17 cellular contexts compared by ENCODE assay signal in the genomic region with DNA sequence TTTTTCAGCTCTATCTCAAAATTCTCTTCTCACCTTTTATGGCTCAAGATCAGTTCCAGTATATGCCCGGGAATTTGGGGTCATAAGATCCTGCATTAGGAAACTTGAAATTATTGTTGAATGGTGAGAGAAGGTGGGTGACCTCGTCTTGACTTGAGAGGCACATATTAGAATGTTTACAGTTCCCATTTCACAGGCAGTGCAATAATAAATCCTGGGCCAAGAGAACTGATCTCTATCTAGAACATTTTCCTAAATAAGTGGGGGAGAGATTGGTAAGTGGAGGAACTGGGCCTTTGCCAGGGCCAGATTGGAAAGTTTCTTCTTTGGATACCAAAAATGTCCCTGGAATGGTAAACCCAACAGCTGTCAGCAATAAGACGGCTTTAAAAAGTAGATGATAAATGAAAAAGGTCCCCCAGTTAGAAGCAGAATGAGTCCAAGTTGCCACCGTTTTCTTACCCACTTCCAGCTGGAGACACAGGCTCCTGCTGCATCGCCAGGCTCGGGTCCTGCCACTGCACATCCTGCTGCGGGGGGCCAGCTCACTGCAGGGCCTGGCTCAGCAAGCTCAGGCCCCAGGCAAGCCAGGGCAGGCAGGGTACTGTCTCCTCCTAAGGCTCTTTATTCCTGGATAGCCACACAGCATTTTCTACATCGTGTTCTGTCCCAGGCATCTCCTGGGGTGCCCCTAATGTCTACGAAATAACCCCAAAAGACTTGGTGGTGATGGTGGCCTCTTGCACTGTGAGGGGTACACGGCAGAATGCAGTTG.
A peak's percentile ranks its signal among the peaks of the same experiment; 100 is the strongest.
DNase-seq lines count a peak whose midpoint lies in the region; ATAC-seq and TF ChIP-seq lines count a peak whose summit lies in the region.
"Had no signal": no experiment of that assay in that cellular context is flagged by ENCODE, and none has a peak within 500 bp of the region (broad histone marks: within the 10 kb centered on the region; RNA-seq: fewer than 3 reads in every experiment).

No MANE protein-coding gene starts in this region.

- in situ Hi-C loops in gastrocnemius medialis (cut with MboI; ENCODE audit: low sequenced_read_pairs in 4 of 4) = no loop called here

- intact Hi-C loops in upper lobe of right lung (cut with DNase I) = no loop called here
- intact Hi-C loops in gastrocnemius medialis (cut with DNase I; ENCODE audit: low total_unique reads) = loop anchor here (10.0 kb wide), 1 partner anchor 54 kb away; no protein-coding TSS in a partner anchor

- H3K4me3 ChIP-seq in hepatocyte = no peak overlapping the region
- H3K4me3 ChIP-seq in upper lobe of right lung = no peak overlapping the region
- no peak overlapping the region for H3K4me3 ChIP-seq in gastrocnemius medialis
- H3K4me3 ChIP-seq: HAP-1, right atrium auricular region had no signal

- H3K4me1 ChIP-seq in hepatocyte (ENCODE audit: insufficient read depth) = peaks cover 41% of the 10 kb centered on the region
- H3K4me1 ChIP-seq in upper lobe of right lung = peaks cover 29% of the 10 kb centered on the region
- no peaks in the 10 kb centered on the region for H3K4me1 ChIP-seq in gastrocnemius medialis

- H4K20me1 ChIP-seq in hepatocyte (ENCODE audit: insufficient read depth, poor library complexity, severe bottlenecking) = no peaks in the 10 kb centered on the region

- no peak overlapping the region for H3K4me2 ChIP-seq in hepatocyte

- H3K79me2 ChIP-seq in hepatocyte = no peaks in the 10 kb centered on the region

- TF ChIP-seq CTCF in hepatocyte (IDR thresholded peaks at IDR 0.05; ENCODE audit: poor library complexity) (no peak), upper lobe of right lung (IDR thresholded peaks at IDR 0.05) (no peak), gastrocnemius medialis (IDR thresholded peaks at IDR 0.05 in 4 of 5, conservative IDR thresholded peaks at IDR 0.05 in 1 of 5) (no peak)

- no peak for TF ChIP-seq POLR2A in gastrocnemius medialis (IDR thresholded peaks at IDR 0.05)

- peak in 2 of 3 experiments; percentile 37 to 48 for DNase-seq in NCI-H1417 (lab: John Stamatoyannopoulos, UW)
- DNase-seq in NCI-H1417 treated with DMSO at 0.1 percent for 48 hours (lab: John Stamatoyannopoulos, UW) = no peak
- DNase-seq in hepatocyte (ENCODE audit: low spot score) = no peak
- DNase-seq in upper lobe of right lung = no peak
- no peak for DNase-seq in gastrocnemius medialis
- no peak for DNase-seq in OCI-M2 (lab: John Stamatoyannopoulos, UW; ENCODE audit: unreplicated experiment)
- DNase-seq: 8988T; activated naive CD4-positive, alpha-beta T cell treated with anti-CD3 and anti-CD28 coated beads, Interleukin-2, amount 50 U/mL, for 16 hours; kidney; NCI-H1048; NCI-H524 treated with DMSO at 0.1 percent for 48 hours; SHP77; stimulated activated naive CD8-positive, alpha-beta T cell treated with anti-CD3 and anti-CD28 coated beads, Interleukin-15, amount 100 ng/mL, for 72 hours had no signal

- 67% methylated on average over 10 of the region's 10 CpGs for WGBS in hepatocyte (ENCODE audit: low lambda C conversion rate, missing lambda C conversion rate)

- H3K27ac ChIP-seq in angular gyrus (ENCODE audit: low read depth, low read length) = peak overlapping the region; percentile 4
- peak overlapping the region; percentile 36 for H3K27ac ChIP-seq in hepatocyte
- peak overlapping the region; percentile 53 for H3K27ac ChIP-seq in upper lobe of right lung
- H3K27ac ChIP-seq in gastrocnemius medialis = no peak overlapping the region

- H3K9me2 ChIP-seq in hepatocyte (replicated peaks; ENCODE audit: insufficient read depth) = no peaks in the 10 kb centered on the region

- H3K36me3 ChIP-seq in hepatocyte (replicated peaks; ENCODE audit: insufficient read depth, low read depth) (no peaks in the 10 kb centered on the region), upper lobe of right lung (no peaks in the 10 kb centered on the region), gastrocnemius medialis (no peaks in the 10 kb centered on the region)
- H3K36me3 ChIP-seq: HAP-1, right atrium auricular region had no signal

- H3K27me3 ChIP-seq in hepatocyte (no peaks in the 10 kb centered on the region), upper lobe of right lung (no peaks in the 10 kb centered on the region), gastrocnemius medialis (no peaks in the 10 kb centered on the region)
- H3K27me3 ChIP-seq: right atrium auricular region had no signal

- H3K9me3 ChIP-seq in hepatocyte (ENCODE audit: low read depth) (no peaks in the 10 kb centered on the region), upper lobe of right lung (no peaks in the 10 kb centered on the region), gastrocnemius medialis (no peaks in the 10 kb centered on the region)
- H3K9me3 ChIP-seq: HAP-1, right atrium auricular region had no signal

- ATAC-seq in upper lobe of right lung (no peak), gastrocnemius medialis (no peak), HG02759 (IDR thresholded peaks at IDR 0.05; ENCODE audit: unreplicated experiment) (no peak)
- ATAC-seq: stimulated activated naive CD8-positive, alpha-beta T cell treated with anti-CD3 and anti-CD28 coated beads, Interleukin-15, amount 100 ng/mL, for 72 hours had no signal

- no peak overlapping the region for H2AFZ ChIP-seq in hepatocyte

Comparison
In these comparisons a context has a peak if more than half of its experiments do, and no peak if none do; other contexts are left out.
1. DNase-seq: peak in NCI-H1417 (2 of 3); none in NCI-H1417 treated with DMSO at 0.1 percent for 48 hours (single experiment), hepatocyte (single experiment), upper lobe of right lung (single experiment), gastrocnemius medialis (0 of 2) and OCI-M2 (single experiment).
2. H3K27ac ChIP-seq: peak in angular gyrus (single experiment), hepatocyte (single experiment) and upper lobe of right lung (single experiment); none in gastrocnemius medialis (0 of 4).